In the genomic region with DNA sequence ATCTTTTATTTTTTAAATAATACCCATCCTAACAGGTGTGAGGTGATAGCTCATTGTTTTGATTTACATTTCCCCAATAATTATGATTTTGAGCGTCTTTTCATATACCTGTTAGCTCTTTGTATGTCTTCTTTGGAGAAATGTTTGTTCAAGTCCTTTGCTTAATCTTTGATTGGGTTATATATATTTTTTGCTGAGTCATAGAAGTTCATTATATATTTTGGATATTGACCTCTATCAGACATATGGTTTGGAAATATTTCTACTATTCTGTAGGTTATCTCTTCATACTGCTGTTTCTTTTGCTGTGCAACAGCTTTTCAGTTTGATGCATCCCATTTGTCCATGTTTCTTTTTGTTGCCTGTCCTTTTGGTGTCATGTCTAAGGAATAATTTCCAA, we compare ENCODE assay signal across 8 cellular contexts. TPM values are rescaled to one million over a fixed set of nuclear protein-coding genes. Genes with fewer than 3 reads are reported as not detected.
"Had no signal": no experiment of that assay in that cellular context is flagged by ENCODE, and none has a peak within 500 bp of the region (broad histone marks: within the 10 kb centered on the region; RNA-seq: fewer than 3 reads in every experiment).

No MANE protein-coding gene starts in this region.

- H3K27ac Mint-ChIP-seq: H9 had no signal

- H3K9me3 Mint-ChIP-seq: H9 had no signal

- FAIRE-seq: H54, HTR-8/SVneo had no signal

- H2AFZ ChIP-seq: GM23248 had no signal

- DNase-seq: GM23248, GOT3, H9, HCEC 1CT, KBM-7 had no signal

- H3K9ac ChIP-seq: GM23248, KMS-11 had no signal

- H3K27ac ChIP-seq: GM23248, KMS-11 had no signal

- H3K4me3 Mint-ChIP-seq: H9 had no signal

- H3K4me2 ChIP-seq: KMS-11 had no signal

- H3K4me3 ChIP-seq: GM23248 had no signal

RNA-seq across cellular contexts. Expression of gene HYAL4, which starts 23.6 kb away (rescaled TPM):
- total RNA-seq: GM23248, H9 had no signal
- polyA plus RNA-seq: GM23248 had no signal
